Comparison of ENCODE assay signal across 8 cellular contexts in genomic region chr17:74211141-74211928, GRCh38. TPM values are rescaled to one million over a fixed set of nuclear protein-coding genes. Genes with fewer than 3 reads are reported as not detected.
DNase-seq lines count a peak whose midpoint lies in the region; TF ChIP-seq lines count a peak whose summit lies in the region.
"Had no signal": no experiment of that assay in that cellular context is flagged by ENCODE, and none has a peak within 500 bp of the region (broad histone marks: within the 10 kb centered on the region; RNA-seq: fewer than 3 reads in every experiment).

No MANE protein-coding gene starts in this region.

- no peak overlapping the region for H3K9ac ChIP-seq in smooth muscle cell (ENCODE audit: low read depth)

- intact Hi-C loops in prostate gland (cut with DNase I) = loop anchor here (5.0 kb wide), 3 partner anchors 86 to 241 kb away; partner anchors contain the start of gene GPR142

- peaks cover 26% of the 10 kb centered on the region for H3F3A ChIP-seq in smooth muscle cell (ENCODE audit: low read depth)

- H4K20me1 ChIP-seq in smooth muscle cell (ENCODE audit: low read depth) = peaks cover 63% of the 10 kb centered on the region

- H3K4me3 ChIP-seq in HFF-Myc (replicated peaks; ENCODE audit: low read depth, low read length) (peak overlapping the region; percentile 61), WERI-Rb-1 (ENCODE audit: low read depth, low read length) (no peak overlapping the region), epithelial cell of esophagus (ENCODE audit: low read length) (no peak overlapping the region), smooth muscle cell (peak overlapping the region; percentile 67), prostate gland (no peak overlapping the region)

- H3K4me1 ChIP-seq in smooth muscle cell (ENCODE audit: low read depth) (peaks cover 27% of the 10 kb centered on the region), prostate gland (replicated peaks) (peaks cover 7% of the 10 kb centered on the region)

- no peak overlapping the region for H2AFZ ChIP-seq in smooth muscle cell (ENCODE audit: low read depth)

- 38% methylated on average over 14 of the region's 14 CpGs for WGBS in smooth muscle cell (ENCODE audit: low lambda C conversion rate)
- 63% methylated on average over 13 of the region's 14 CpGs for WGBS in prostate gland

- H3K9me3 ChIP-seq in WERI-Rb-1 (ENCODE audit: severe bottlenecking) = no peaks in the 10 kb centered on the region
- H3K9me3 ChIP-seq in smooth muscle cell (replicated peaks; ENCODE audit: low read depth) = no peaks in the 10 kb centered on the region
- H3K9me3 ChIP-seq in prostate gland = no peaks in the 10 kb centered on the region

- peak overlapping the region; percentile 96 for H3K4me2 ChIP-seq in smooth muscle cell

- H3K79me2 ChIP-seq in smooth muscle cell (ENCODE audit: low read depth) = peaks cover 8% of the 10 kb centered on the region

- H3K27me3 ChIP-seq in WERI-Rb-1 (ENCODE audit: insufficient read depth, low read depth, severe bottlenecking) = no peaks in the 10 kb centered on the region
- H3K27me3 ChIP-seq in smooth muscle cell (ENCODE audit: low read depth) = no peaks in the 10 kb centered on the region
- no peaks in the 10 kb centered on the region for H3K27me3 ChIP-seq in prostate gland (replicated peaks; ENCODE audit: insufficient read depth)

- H3K36me3 ChIP-seq in WERI-Rb-1 = peaks cover 62% of the 10 kb centered on the region
- no peaks in the 10 kb centered on the region for H3K36me3 ChIP-seq in smooth muscle cell (ENCODE audit: low read depth)
- H3K36me3 ChIP-seq in prostate gland = peaks cover 0 to 2% of the 10 kb centered on the region in 2 donors

- H3K27ac ChIP-seq in WERI-Rb-1 = peak overlapping the region; percentile 75
- peak overlapping the region; percentile 71 for H3K27ac ChIP-seq in smooth muscle cell (ENCODE audit: low read depth)
- H3K27ac ChIP-seq in prostate gland = peak overlapping the region in 1 of 2 donors; percentile 43

- no peak for TF ChIP-seq POLR2A in prostate gland (IDR thresholded peaks at IDR 0.05)

- TF ChIP-seq CTCF in HFF-Myc (IDR thresholded peaks at IDR 0.05; ENCODE audit: low read depth, low read length, missing control alignments) (no peak), WERI-Rb-1 (IDR thresholded peaks at IDR 0.05; ENCODE audit: low read depth, low read length) (no peak), epithelial cell of esophagus (IDR thresholded peaks at IDR 0.05; ENCODE audit: insufficient read depth, low read depth, low read length, missing control alignments) (no peak), smooth muscle cell (IDR thresholded peaks at IDR 0.05; ENCODE audit: borderline replicate concordance, insufficient read depth, poor library complexity, severe bottlenecking) (no peak), prostate gland (IDR thresholded peaks at IDR 0.05) (no peak)

- DNase-seq in HFF-Myc (ENCODE audit: extremely low read depth, low read depth) (no peak), WERI-Rb-1 (no peak), epithelial cell of esophagus (ENCODE audit: low read depth) (peak; percentile 8), smooth muscle cell (lab: John Stamatoyannopoulos, UW; ENCODE audit: unreplicated experiment) (no peak), prostate gland (ENCODE audit: low spot score) (no peak), NCI-H345 (lab: John Stamatoyannopoulos, UW) (no peak)
- DNase-seq in stimulated activated naive CD4-positive, alpha-beta T cell (lab: John Stamatoyannopoulos, UW) = no peak
- DNase-seq: NCI-H1092 had no signal

RNA-seq across cellular contexts. Expression of gene TTYH2, which starts 2.0 kb away (rescaled TPM):
- total RNA-seq in smooth muscle cell (0.94 and 1.6 TPM in 2 replicates), prostate gland (10 to 100 TPM in 1 of 2 donors, 1 to 10 TPM in 1; 7.7 to 43.3 TPM)
- polyA plus RNA-seq in smooth muscle cell = 1.3 and 1.9 TPM in 2 replicates

RNA-seq across cellular contexts. Expression of gene RPL38, which starts 7.9 kb away (rescaled TPM):
- total RNA-seq in smooth muscle cell (377 and 449 TPM in 2 replicates), prostate gland (100 to 1,000 TPM; 531 to 611 TPM)
- 889 and 1,006 TPM in 2 replicates for polyA plus RNA-seq in smooth muscle cell

Comparison
In these comparisons a context has a peak if more than half of its experiments do, and no peak if none do; other contexts are left out.
1. H3K4me3 ChIP-seq: peak in HFF-Myc (single experiment) and smooth muscle cell (single experiment); none in WERI-Rb-1 (single experiment), epithelial cell of esophagus (single experiment) and prostate gland (0 of 2).